15 cellular contexts compared by ENCODE assay signal in the genomic region with DNA sequence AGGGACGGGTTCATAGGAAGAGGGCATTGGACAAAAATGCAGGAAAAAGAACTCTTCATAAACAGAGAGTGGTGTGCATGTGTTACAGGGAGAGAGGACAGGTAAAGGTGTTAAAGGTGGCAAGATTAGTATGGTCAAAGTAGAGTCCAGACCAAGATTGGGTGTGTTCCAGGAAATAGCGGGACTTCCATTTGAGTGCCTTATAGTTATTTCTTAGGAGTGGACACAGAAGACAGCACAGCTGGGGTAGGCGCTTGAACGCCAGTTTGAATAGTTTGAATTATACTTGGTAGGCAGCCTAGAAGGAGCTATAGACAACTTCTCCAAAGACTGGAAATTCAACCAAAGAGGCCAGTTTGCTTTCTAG.
"Had no signal": no experiment of that assay in that cellular context is flagged by ENCODE, and none has a peak within 500 bp of the region (broad histone marks: within the 10 kb centered on the region; RNA-seq: fewer than 3 reads in every experiment).

No MANE protein-coding gene starts in this region.

- H3K4me3 ChIP-seq: cardiac muscle cell, ovary, tibial artery had no signal

- DNase-seq: activated CD4-positive, alpha-beta T cell treated with anti-CD3 and anti-CD28 coated beads, Interleukin-2, amount 50 U/mL, for 4 hours; activated gamma-delta T cell treated with Interleukin-2 at 50 U/mL for 16 hours; foreskin keratinocyte; kidney; left ventricle myocardium superior; naive thymus-derived CD8-positive, alpha-beta T cell; ovary; stimulated activated naive CD8-positive, alpha-beta T cell treated with anti-CD3 and anti-CD28 coated beads, Interleukin-15, Interleukin-2, amounts not matched to agents 100 U/mL and 50 U/mL, for 24 hours; substantia nigra; SW 1271; T-helper 2 cell; tibial artery had no signal

- H3K27me3 ChIP-seq: cardiac muscle cell, foreskin keratinocyte, ovary, tibial artery had no signal

- H3K9me3 Mint-ChIP-seq: memory B cell had no signal

- H3K36me3 ChIP-seq: cardiac muscle cell, ovary, tibial artery had no signal

- H3K9me3 ChIP-seq: ovary, tibial artery had no signal

- ATAC-seq: foreskin keratinocyte; left ventricle myocardium superior; naive thymus-derived CD8-positive, alpha-beta T cell; stimulated activated naive CD8-positive, alpha-beta T cell treated with anti-CD3 and anti-CD28 coated beads, Interleukin-15, Interleukin-2, amounts not matched to agents 100 U/mL and 50 U/mL, for 24 hours had no signal

- H3K27me3 Mint-ChIP-seq: activated naive CD8-positive, alpha-beta T cell; memory B cell; naive thymus-derived CD8-positive, alpha-beta T cell had no signal

- H3K27ac ChIP-seq: cardiac muscle cell, foreskin keratinocyte, ovary, tibial artery had no signal

- H3K4me3 Mint-ChIP-seq: activated naive CD8-positive, alpha-beta T cell; memory B cell had no signal

- H3K27ac Mint-ChIP-seq: activated naive CD8-positive, alpha-beta T cell; memory B cell had no signal
